Comparison of ENCODE assay signal across 27 cellular contexts in the genomic region with DNA sequence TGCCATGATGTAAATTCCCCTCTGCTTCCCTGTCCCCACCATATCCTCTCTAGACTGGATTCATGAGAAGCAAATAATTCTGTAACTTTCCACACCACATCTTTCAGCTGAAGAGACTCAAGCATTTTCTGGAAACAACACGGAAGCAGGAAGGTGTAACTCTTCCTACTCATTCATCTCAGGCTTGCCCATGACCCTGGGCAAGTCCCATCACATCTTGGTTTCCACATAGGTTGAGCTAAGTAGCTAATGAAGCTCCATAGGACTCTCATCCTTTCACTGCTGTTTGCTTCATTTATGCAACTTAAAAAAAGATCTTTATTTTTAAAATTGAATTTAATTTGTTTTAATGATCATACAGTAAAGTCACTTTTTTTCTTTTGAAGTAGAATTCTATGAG. TPM values are rescaled to one million over a fixed set of nuclear protein-coding genes. Genes with fewer than 3 reads are reported as not detected.
DNase-seq lines count a peak whose midpoint lies in the region; ATAC-seq, FAIRE-seq and TF ChIP-seq lines count a peak whose summit lies in the region.
"Had no signal": no experiment of that assay in that cellular context is flagged by ENCODE, and none has a peak within 500 bp of the region (broad histone marks: within the 10 kb centered on the region; RNA-seq: fewer than 3 reads in every experiment).

No MANE protein-coding gene starts in this region.

- peak overlapping the region; percentile 62 for H2AFZ ChIP-seq in mammary epithelial cell (ENCODE audit: low read depth, low read length)

- H3K4me1 Mint-ChIP-seq in MCF 10A (ENCODE audit: insufficient read depth, unreplicated experiment), result no peaks in the 10 kb centered on the region
- H3K4me1 Mint-ChIP-seq in natural killer cell, result peaks cover 0 to 3% of the 10 kb centered on the region in 2 donors
- H3K4me1 Mint-ChIP-seq: CD8-positive, alpha-beta memory T cell had no signal

- H3K4me1 ChIP-seq in mammary epithelial cell (ENCODE audit: insufficient read depth, low read length), result peaks cover 5% of the 10 kb centered on the region
- H3K4me1 ChIP-seq in mesendoderm (ENCODE audit: control insufficient read depth, low read depth, low read length), result peaks cover 1% of the 10 kb centered on the region
- H3K4me1 ChIP-seq: A549, BE2C had no signal

- H2AK5ac ChIP-seq in mesendoderm (ENCODE audit: low read length), result no peak overlapping the region

- peak; percentile 58 for DNase-seq in mammary epithelial cell
- no peak for DNase-seq in MCF 10A (ENCODE audit: unreplicated experiment)
- DNase-seq in bronchial epithelial cell (ENCODE audit: low read depth), result peak; percentile 85
- no peak for DNase-seq in mesendoderm
- no peak for DNase-seq in NCI-H2081 (lab: John Stamatoyannopoulos, UW)
- DNase-seq in kidney glomerular epithelial cell (lab: John Stamatoyannopoulos, UW), result no peak
- no peak for DNase-seq in natural killer cell
- DNase-seq: 8988T; ACHN; AML-193; BE2C; CD4-positive, alpha-beta T cell; CD8-positive, alpha-beta memory T cell; DMS 273 treated with DMSO at 0.1 percent for 48 hours; DMS79; EL; GDM1; H7; HCEC 1CT had no signal

- H3K27ac ChIP-seq in mammary epithelial cell (ENCODE audit: insufficient read depth, low read depth, low read length) (no peak overlapping the region), mesendoderm (ENCODE audit: low read depth, low read length) (peak overlapping the region; percentile 76)
- H3K27ac ChIP-seq: A549; BLaER1 treated with 17β-estradiol and CSF1 and Interleukin-3, amounts not matched to agents 10 nM and 100 nM had no signal

- CTCF ChIA-PET in mammary epithelial cell (lab: Charles Lee; ENCODE audit: low non-redundant PET) (no interaction called here), MCF 10A (lab: Yijun Ruan, JAX) (interaction anchor here (0.7 to 2.1 kb wide), 3 partner anchors 14 to 601 kb away, joined by 3 to 7 read pairs (median 3); no protein-coding TSS in a partner anchor)

- no peak overlapping the region for H4K8ac ChIP-seq in mesendoderm (ENCODE audit: low read depth, low read length)

- H3K23ac ChIP-seq in mesendoderm (ENCODE audit: low read length), result no peak overlapping the region

- dilution Hi-C loops in mammary epithelial cell (cut with HindIII; ENCODE audit: low sequenced_read_pairs), result no loop called here

- FAIRE-seq in bronchial epithelial cell (lab: Jason Lieb, UNC), result no peak
- FAIRE-seq: A549, D721Med, GM18507, H1 had no signal

- POLR2A ChIA-PET in MCF 10A (lab: Yijun Ruan, JAX), result interaction anchor here (0.7 to 1.0 kb wide), 3 partner anchors 212 to 408 kb away, joined by 3 to 5 read pairs (median 4); no protein-coding TSS in a partner anchor

- H3K4me3 Mint-ChIP-seq in MCF 10A (ENCODE audit: unreplicated experiment) (no peak overlapping the region), natural killer cell (no peak overlapping the region)
- H3K4me3 Mint-ChIP-seq: CD14-positive monocyte; CD4-positive, alpha-beta T cell; CD8-positive, alpha-beta memory T cell had no signal

- H3K27me3 ChIP-seq in mammary epithelial cell (ENCODE audit: insufficient read depth, low read length) (no peaks in the 10 kb centered on the region), bronchial epithelial cell (ENCODE audit: control insufficient read depth, insufficient read depth, low read length) (no peaks in the 10 kb centered on the region), mesendoderm (ENCODE audit: insufficient read depth, low read length, poor library complexity) (no peaks in the 10 kb centered on the region)
- H3K27me3 ChIP-seq: BE2C; BLaER1 treated with 17β-estradiol and CSF1 and Interleukin-3, amounts not matched to agents 10 nM and 100 nM had no signal

- H3K9me3 Mint-ChIP-seq in MCF 10A (ENCODE audit: unreplicated experiment), result no peaks in the 10 kb centered on the region
- no peaks in the 10 kb centered on the region for H3K9me3 Mint-ChIP-seq in natural killer cell
- H3K9me3 Mint-ChIP-seq: CD14-positive monocyte; CD4-positive, alpha-beta T cell; CD8-positive, alpha-beta memory T cell had no signal

- ATAC-seq in esophagus mucosa (peak; percentile 85), natural killer cell (no peak)
- ATAC-seq: A549, GM12878 had no signal

- H3K18ac ChIP-seq in mesendoderm (ENCODE audit: low read length), result peak overlapping the region; percentile 39

- H4K5ac ChIP-seq in mesendoderm (ENCODE audit: low read length), result no peak overlapping the region

- WGBS in mammary epithelial cell (ENCODE audit: low coverage, missing lambda C conversion rate), result 53% methylated on average over 1 of the region's 1 CpG
- WGBS in mesendoderm (ENCODE audit: extremely low coverage, insufficient coverage, low lambda C conversion rate), result no CpG with 5 or more reads among the region's 1 CpG

- H2BK15ac ChIP-seq in mesendoderm (replicated peaks; ENCODE audit: low read depth), result peak overlapping the region; percentile 74

- H3K9me3 ChIP-seq in mammary epithelial cell (replicated peaks; ENCODE audit: insufficient read depth, low read length), result no peaks in the 10 kb centered on the region
- H3K9me3 ChIP-seq: A549; BE2C; BLaER1 treated with 17β-estradiol and CSF1 and Interleukin-3, amounts not matched to agents 10 nM and 100 nM had no signal

- H4K20me1 ChIP-seq in mammary epithelial cell (ENCODE audit: insufficient read depth, low read length), result no peaks in the 10 kb centered on the region
- H4K20me1 ChIP-seq: BLaER1 treated with 17β-estradiol and CSF1 and Interleukin-3, amounts not matched to agents 10 nM and 100 nM had no signal

- no peak overlapping the region for H3K56ac ChIP-seq in mesendoderm (ENCODE audit: low read length)

- no peaks in the 10 kb centered on the region for H3K36me3 ChIP-seq in mammary epithelial cell (ENCODE audit: insufficient read depth, low read length)
- no peaks in the 10 kb centered on the region for H3K36me3 ChIP-seq in bronchial epithelial cell (ENCODE audit: control insufficient read depth, insufficient read depth, low read length)
- H3K36me3 ChIP-seq in mesendoderm (ENCODE audit: control insufficient read depth, insufficient read depth, low read length), result no peaks in the 10 kb centered on the region
- H3K36me3 ChIP-seq: BE2C; BLaER1 treated with 17β-estradiol and CSF1 and Interleukin-3, amounts not matched to agents 10 nM and 100 nM had no signal

- H2BK120ac ChIP-seq in mesendoderm (ENCODE audit: low read depth, low read length), result peak overlapping the region; percentile 88

- H3K9ac ChIP-seq in mammary epithelial cell (ENCODE audit: insufficient read depth, low read length) (no peak overlapping the region), mesendoderm (ENCODE audit: low read length) (no peak overlapping the region)
- H3K9ac ChIP-seq: BLaER1 treated with 17β-estradiol and CSF1 and Interleukin-3, amounts not matched to agents 10 nM and 100 nM had no signal

- no peak overlapping the region for H3K4me3 ChIP-seq in mammary epithelial cell (replicated peaks in 1 of 3; ENCODE audit: insufficient read depth in 1 of 3, low read depth in 2 of 3, low read length in 3 of 3)
- no peak overlapping the region for H3K4me3 ChIP-seq in bronchial epithelial cell (ENCODE audit: low read depth, low read length)
- no peak overlapping the region for H3K4me3 ChIP-seq in mesendoderm (ENCODE audit: low read length)
- H3K4me3 ChIP-seq: A549; BLaER1 treated with 17β-estradiol and CSF1 and Interleukin-3, amounts not matched to agents 10 nM and 100 nM; GM12878 had no signal

- H3K4ac ChIP-seq in mesendoderm (ENCODE audit: low read depth, low read length), result no peak overlapping the region

- H3K27me3 Mint-ChIP-seq in MCF 10A (ENCODE audit: insufficient read depth, unreplicated experiment), result no peaks in the 10 kb centered on the region
- H3K27me3 Mint-ChIP-seq in natural killer cell (ENCODE audit: low read depth in 2 of 2), result peaks cover 7 to 34% of the 10 kb centered on the region in 2 donors

- no peak overlapping the region for H2BK5ac ChIP-seq in mesendoderm (ENCODE audit: low read length)

- in situ Hi-C loops in mammary epithelial cell (cut with MboI; ENCODE audit: low sequenced_read_pairs in 2 of 2), result loop anchor here (5.0 to 10.0 kb wide), 2 partner anchors 600 to 602 kb away; no protein-coding TSS in a partner anchor

- H3K79me2 ChIP-seq in mammary epithelial cell (ENCODE audit: insufficient read depth, low read length) (no peaks in the 10 kb centered on the region), mesendoderm (ENCODE audit: control insufficient read depth, insufficient read depth, low read length) (no peaks in the 10 kb centered on the region)

- TF ChIP-seq CTCF in mammary epithelial cell (conservative IDR thresholded peaks at IDR 0.05 in 1 of 2, IDR thresholded peaks at IDR 0.05 in 1 of 2; ENCODE audit: extremely low read depth in 1 of 2, insufficient read depth in 1 of 2, low read depth in 1 of 2, low read length in 2 of 2), result no peak
- TF ChIP-seq CTCF in MCF 10A (IDR thresholded peaks at IDR 0.05; ENCODE audit: unreplicated experiment), result no peak
- TF ChIP-seq CTCF in bronchial epithelial cell (IDR thresholded peaks at IDR 0.05; ENCODE audit: insufficient read depth, low read length, severe bottlenecking), result no peak
- no peak for TF ChIP-seq CTCF in natural killer cell (IDR thresholded peaks at IDR 0.05)

- H3K79me1 ChIP-seq in mesendoderm (ENCODE audit: low read length), result no peaks in the 10 kb centered on the region

- no TSS peak for BruUV-seq in mammary epithelial cell (replicated peaks; lab: Mats Ljungman, UMichigan)
- BruUV-seq in MCF 10A (replicated peaks; lab: Mats Ljungman, UMichigan), result no TSS peak

- peak overlapping the region; percentile 5 for H3K4me2 ChIP-seq in mammary epithelial cell (ENCODE audit: insufficient read depth, low read depth, low read length)
- no peak overlapping the region for H3K4me2 ChIP-seq in mesendoderm (ENCODE audit: low read length)
- H3K4me2 ChIP-seq: A549; BLaER1 treated with 17β-estradiol and CSF1 and Interleukin-3, amounts not matched to agents 10 nM and 100 nM had no signal

- H3K36me3 Mint-ChIP-seq in MCF 10A (ENCODE audit: insufficient read depth, unreplicated experiment) (no peaks in the 10 kb centered on the region), natural killer cell (no peaks in the 10 kb centered on the region)
- H3K36me3 Mint-ChIP-seq: CD14-positive monocyte; CD8-positive, alpha-beta memory T cell had no signal

- H3K27ac Mint-ChIP-seq in MCF 10A (ENCODE audit: low read depth, unreplicated experiment) (no peak overlapping the region), natural killer cell (no peak overlapping the region)
- H3K27ac Mint-ChIP-seq: CD14-positive monocyte; CD4-positive, alpha-beta T cell; CD8-positive, alpha-beta memory T cell had no signal

- intact Hi-C loops in mammary epithelial cell (cut with micrococcal nuclease), result no loop called here
- intact Hi-C loops in MCF 10A (cut with micrococcal nuclease), result no loop called here
- intact Hi-C loops in natural killer cell (cut with micrococcal nuclease), result no loop called here

RNA-seq across cellular contexts. Expression of gene STARD4, which starts 32.7 kb away (rescaled TPM):
- total RNA-seq in mammary epithelial cell (10 to 100 TPM; 52.8 to 95.9 TPM), MCF 10A (2022) (31.1 and 33.1 TPM in 2 replicates), bronchial epithelial cell (53.4 and 91.4 TPM in 2 replicates), esophagus mucosa (18.4 TPM), natural killer cell (10 to 100 TPM; 53.3 to 90.2 (median 53.6) TPM)
- polyA plus RNA-seq in mammary epithelial cell, result 32.8 TPM
- 90.4 TPM for polyA minus RNA-seq in mammary epithelial cell
- polyA plus RNA-seq in mesendoderm (2013, experiment 1 of 2), result 42.6 TPM
- polyA plus RNA-seq in mesendoderm (2013, experiment 2 of 2), result 43.4 TPM

Comparison
In these comparisons a context has a peak if more than half of its experiments do, and no peak if none do; other contexts are left out.
1. DNase-seq: peak in mammary epithelial cell (single experiment) and bronchial epithelial cell (single experiment); none in MCF 10A (single experiment), mesendoderm (single experiment), NCI-H2081 (0 of 2), kidney glomerular epithelial cell (single experiment) and natural killer cell (single experiment).